In genomic region chr7:100692578-100692961, GRCh38 we compare ENCODE assay signal across 7 cellular contexts. TPM values are rescaled to one million over a fixed set of nuclear protein-coding genes. Genes with fewer than 3 reads are reported as not detected.
DNase-seq lines count a peak whose midpoint lies in the region; ATAC-seq and TF ChIP-seq lines count a peak whose summit lies in the region.

No MANE protein-coding gene starts in this region.

- ATAC-seq in GM18519 (IDR thresholded peaks at IDR 0.05; ENCODE audit: low FRiP score, unreplicated experiment): no peak

- TF ChIP-seq CTCF in HEK293 (tag by site-specific recombination; IDR thresholded peaks at IDR 0.05) (no peak), stomach (IDR thresholded peaks at IDR 0.05) (no peak)

- H3K4me3 ChIP-seq in HEK293 (ENCODE audit: low read depth, low read length) (peak overlapping the region; percentile 56), iPS DF 6.9 (ENCODE audit: low read length) (peak overlapping the region; percentile 88; the same call in 1 of the 2 replicates), stomach (peak overlapping the region; percentile 88 to 98 (median 95))

- H3K9me3 Mint-ChIP-seq in activated CD4-positive, alpha-beta memory T cell treated with anti-CD3 and anti-CD28 coated beads, Interleukin-2, amount 10 ng/mL, durations not matched to agents 7 days and 5 days: no peaks in the 10 kb centered on the region

- DNase-seq in activated CD4-positive, alpha-beta memory T cell treated with anti-CD3 and anti-CD28 coated beads, Interleukin-2, amount 10 ng/mL, durations not matched to agents 7 days and 5 days: no peak
- no peak for DNase-seq in iPS DF 6.9 (ENCODE audit: low read depth, low spot score)
- DNase-seq in stomach: no peak
- DNase-seq in NOMO-1 treated with dmso at 0.1 percent for 144 hours (lab: John Stamatoyannopoulos, UW; ENCODE audit: unreplicated experiment): no peak
- no peak for DNase-seq in mucosa of gallbladder (ENCODE audit: low spot score)

- TF ChIP-seq EP300 in stomach (IDR thresholded peaks at IDR 0.05): no peak

- H3K27ac Mint-ChIP-seq in activated CD4-positive, alpha-beta memory T cell treated with anti-CD3 and anti-CD28 coated beads, Interleukin-2, amount 10 ng/mL, durations not matched to agents 7 days and 5 days: peak overlapping the region; percentile 21

- H3K4me1 Mint-ChIP-seq in activated CD4-positive, alpha-beta memory T cell treated with anti-CD3 and anti-CD28 coated beads, Interleukin-2, amount 10 ng/mL, durations not matched to agents 7 days and 5 days: peaks cover 37% of the 10 kb centered on the region

- no peak for TF ChIP-seq POLR2A in stomach (IDR thresholded peaks at IDR 0.05)

- H3K4me1 ChIP-seq in HEK293 (ENCODE audit: control insufficient read depth, insufficient read depth, low read length) (peaks cover 2% of the 10 kb centered on the region; the same call in 1 of the 2 replicates), iPS DF 6.9 (ENCODE audit: control insufficient read depth, insufficient read depth, low read length) (0 out of 2 replicates have a peak, but pooled peaks cover 2% of the 10 kb centered on the region), stomach (peaks cover 37 to 66% (median 61%) of the 10 kb centered on the region in 4 donors)

- POLR2A ChIA-PET in HEK293 (lab: Yijun Ruan, JAX): interaction anchor here (0.7 to 2.8 kb wide), 8 partner anchors 10 to 197 kb away, joined by 3 to 18 read pairs (median 5); partner anchors contain the start of genes FBXO24, LRCH4, POP7 and UFSP1
- POLR2A ChIA-PET in activated CD4-positive, alpha-beta memory T cell treated with anti-CD3 and anti-CD28 coated beads, Interleukin-2, amount 10 ng/mL, durations not matched to agents 7 days and 5 days (lab: Charles Lee): interaction anchor here (0.8 to 7.3 kb wide), 13 partner anchors 11 to 154 kb away, joined by 3 to 51 read pairs (median 5); partner anchors contain the start of genes AGFG2, FBXO24, LRCH4 and MOSPD3

- H3K4me3 Mint-ChIP-seq in activated CD4-positive, alpha-beta memory T cell treated with anti-CD3 and anti-CD28 coated beads, Interleukin-2, amount 10 ng/mL, durations not matched to agents 7 days and 5 days: peak overlapping the region; percentile 96

- H3K9me3 ChIP-seq in HEK293 (ENCODE audit: control insufficient read depth, insufficient read depth, low read depth, low read length) (no peaks in the 10 kb centered on the region), iPS DF 6.9 (ENCODE audit: control insufficient read depth, insufficient read depth, low read length) (no peaks in the 10 kb centered on the region), stomach (no peaks in the 10 kb centered on the region)

- CTCF ChIA-PET in HEK293 (lab: Yijun Ruan, JAX): interaction anchor here (0.5 to 5.5 kb wide), 29 partner anchors 9 to 404 kb away, joined by 3 to 77 read pairs (median 4); partner anchors contain the start of genes FBXO24, LRCH4, MOSPD3 and POP7
- CTCF ChIA-PET in activated CD4-positive, alpha-beta memory T cell treated with anti-CD3 and anti-CD28 coated beads, Interleukin-2, amount 10 ng/mL, durations not matched to agents 7 days and 5 days (lab: Charles Lee): interaction anchor here (0.9 to 8.2 kb wide), 15 partner anchors 9 to 263 kb away, joined by 3 to 90 read pairs (median 12); partner anchors contain the start of genes FBXO24, LRCH4, MEPCE and MOSPD3

- WGBS in iPS DF 6.9 (ENCODE audit: insufficient coverage, insufficient read length): no CpG with 5 or more reads among the region's 6 CpGs
- whole genome bisulfite sequencing in stomach, 5 donors: 45 to 54% (median 52%) methylated on average over 6 of the region's 6 CpGs

- peaks cover 17% of the 10 kb centered on the region for H3K27me3 Mint-ChIP-seq in activated CD4-positive, alpha-beta memory T cell treated with anti-CD3 and anti-CD28 coated beads, Interleukin-2, amount 10 ng/mL, durations not matched to agents 7 days and 5 days

- H3K27me3 ChIP-seq in iPS DF 6.9 (ENCODE audit: control insufficient read depth, insufficient read depth, low read length) (no peaks in the 10 kb centered on the region), stomach (no peaks in the 10 kb centered on the region)

- H3K36me3 ChIP-seq in HEK293 (ENCODE audit: control insufficient read depth in 2 of 2, insufficient read depth in 1 of 2, low read length in 2 of 2): peaks cover 0 to 28% of the 10 kb centered on the region in 2 experiments; a peak in 2 of 3 replicates
- peaks cover 12% of the 10 kb centered on the region for H3K36me3 ChIP-seq in iPS DF 6.9 (ENCODE audit: control insufficient read depth, insufficient read depth, low read length)
- peaks cover 10 to 25% (median 22%) of the 10 kb centered on the region in 4 donors for H3K36me3 ChIP-seq in stomach

- intact Hi-C loops in stomach (cut with DNase I; ENCODE audit: low total_unique reads): no loop called here

- H3K27ac ChIP-seq in HEK293 (ENCODE audit: extremely low read depth, low read depth, low read length) (no peak overlapping the region; the same call in 1 of the 2 replicates), iPS DF 6.9 (ENCODE audit: low read length) (no peak overlapping the region), stomach (peak overlapping the region in 3 of 5 donors; percentile 77 to 90 (median 87))

- H3K36me3 Mint-ChIP-seq in activated CD4-positive, alpha-beta memory T cell treated with anti-CD3 and anti-CD28 coated beads, Interleukin-2, amount 10 ng/mL, durations not matched to agents 7 days and 5 days (ENCODE audit: low read depth): peaks cover 26% of the 10 kb centered on the region

TF ChIP-seq in HEK293, 187 proteins besides CTCF, POLR2A, EP300 and RAD21 (continues in another document):
- TF ChIP-seq ZIC2 (tag by site-specific recombination; IDR thresholded peaks at IDR 0.05): no peak
- no peak for TF ChIP-seq SP3 (tag by site-specific recombination; IDR thresholded peaks at IDR 0.05)
- TF ChIP-seq ZNF19 (tag by site-specific recombination; IDR thresholded peaks at IDR 0.05; ENCODE audit: low read depth): no peak
- TF ChIP-seq ZNF157 (tag by site-specific recombination; IDR thresholded peaks at IDR 0.05): no peak
- no peak for TF ChIP-seq ZNF274 (IDR thresholded peaks at IDR 0.05; ENCODE audit: low read length)
- TF ChIP-seq ZNF274 (tag by site-specific recombination; IDR thresholded peaks at IDR 0.05; ENCODE audit: borderline replicate concordance): no peak
- no peak for TF ChIP-seq ZNF10 (tag by site-specific recombination; IDR thresholded peaks at IDR 0.05)
- TF ChIP-seq ZNF354C (tag by site-specific recombination; IDR thresholded peaks at IDR 0.05; ENCODE audit: borderline replicate concordance, low read depth): no peak
- TF ChIP-seq, protein P1, sequence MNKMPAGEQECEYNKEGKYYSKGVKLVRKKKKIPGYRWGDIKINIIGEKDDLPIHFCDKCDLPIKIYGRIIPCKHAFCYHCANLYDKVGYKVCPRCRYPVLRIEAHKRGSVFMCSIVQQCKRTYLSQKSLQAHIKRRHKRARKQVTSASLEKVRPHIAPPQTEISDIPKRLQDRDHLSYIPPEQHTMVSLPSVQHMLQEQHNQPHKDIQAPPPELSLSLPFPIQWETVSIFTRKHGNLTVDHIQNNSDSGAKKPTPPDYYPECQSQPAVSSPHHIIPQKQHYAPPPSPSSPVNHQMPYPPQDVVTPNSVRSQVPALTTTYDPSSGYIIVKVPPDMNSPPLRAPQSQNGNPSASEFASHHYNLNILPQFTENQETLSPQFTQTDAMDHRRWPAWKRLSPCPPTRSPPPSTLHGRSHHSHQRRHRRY (tag by site-specific recombination; IDR thresholded peaks at IDR 0.05): no peak
- TF ChIP-seq, protein P2, sequence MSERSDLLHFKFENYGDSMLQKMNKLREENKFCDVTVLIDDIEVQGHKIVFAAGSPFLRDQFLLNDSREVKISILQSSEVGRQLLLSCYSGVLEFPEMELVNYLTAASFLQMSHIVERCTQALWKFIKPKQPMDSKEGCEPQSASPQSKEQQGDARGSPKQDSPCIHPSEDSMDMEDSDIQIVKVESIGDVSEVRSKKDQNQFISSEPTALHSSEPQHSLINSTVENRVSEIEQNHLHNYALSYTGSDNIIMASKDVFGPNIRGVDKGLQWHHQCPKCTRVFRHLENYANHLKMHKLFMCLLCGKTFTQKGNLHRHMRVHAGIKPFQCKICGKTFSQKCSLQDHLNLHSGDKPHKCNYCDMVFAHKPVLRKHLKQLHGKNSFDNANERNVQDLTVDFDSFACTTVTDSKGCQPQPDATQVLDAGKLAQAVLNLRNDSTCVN (tag by site-specific recombination; optimal IDR thresholded peaks at IDR 0.05): no peak
- TF ChIP-seq MYNN (tag by site-specific recombination; IDR thresholded peaks at IDR 0.05; ENCODE audit: borderline replicate concordance): no peak
- TF ChIP-seq ZNF677 (tag by site-specific recombination; IDR thresholded peaks at IDR 0.05): no peak
- no peak for TF ChIP-seq ZNF548 (tag by site-specific recombination; IDR thresholded peaks at IDR 0.05)
- no peak for TF ChIP-seq ZNF24 (tag by site-specific recombination; IDR thresholded peaks at IDR 0.05)
- TF ChIP-seq ZNF600 (tag by site-specific recombination; IDR thresholded peaks at IDR 0.05): no peak
- TF ChIP-seq ZNF624 (tag by site-specific recombination; IDR thresholded peaks at IDR 0.05): no peak
- no peak for TF ChIP-seq ZNF248 (tag by site-specific recombination; IDR thresholded peaks at IDR 0.05)

RNA-seq across cellular contexts. Expression of gene GIGYF1, which starts 1.5 kb away (rescaled TPM):
- total RNA-seq in activated CD4-positive, alpha-beta memory T cell treated with anti-CD3 and anti-CD28 coated beads, Interleukin-2, amount 10 ng/mL, durations not matched to agents 7 days and 5 days: 10 to 100 TPM; 43.4 to 47.4 TPM
- total RNA-seq in stomach (100 to 1,000 TPM in 1 of 5 donors, 10 to 100 TPM in 4; 27.9 to 127 (median 87.9) TPM), mucosa of gallbladder (56.2 TPM)
- 10 to 100 TPM; 10.5 to 19.9 (median 19.7) TPM for polyA plus RNA-seq in stomach

RNA-seq across cellular contexts. Expression of gene POP7, which starts 13.4 kb away (rescaled TPM):
- 10 to 100 TPM; 32.5 to 35.2 TPM for total RNA-seq in activated CD4-positive, alpha-beta memory T cell treated with anti-CD3 and anti-CD28 coated beads, Interleukin-2, amount 10 ng/mL, durations not matched to agents 7 days and 5 days
- total RNA-seq in stomach: 10 to 100 TPM in 4 of 5 donors, not detected in 1; 23.3 to 70.1 (median 38.3) TPM
- 10 to 100 TPM; 38.1 to 45.2 (median 39.0) TPM for polyA plus RNA-seq in stomach
- 25.9 TPM for total RNA-seq in mucosa of gallbladder

RNA-seq across cellular contexts. Expression of gene GNB2, which starts 19.0 kb away (rescaled TPM):
- 100 to 1,000 TPM; 263 to 266 TPM for total RNA-seq in activated CD4-positive, alpha-beta memory T cell treated with anti-CD3 and anti-CD28 coated beads, Interleukin-2, amount 10 ng/mL, durations not matched to agents 7 days and 5 days
- total RNA-seq in stomach: 100 to 1,000 TPM in 3 of 5 donors, 10 to 100 TPM in 2; 52.9 to 290 (median 152) TPM
- polyA plus RNA-seq in stomach: 100 to 1,000 TPM; 147 to 219 (median 169) TPM
- 236 TPM for total RNA-seq in mucosa of gallbladder

RNA-seq across cellular contexts. Expression of gene EPO, which starts 27.7 kb away (rescaled TPM):
- not detected for total RNA-seq in activated CD4-positive, alpha-beta memory T cell treated with anti-CD3 and anti-CD28 coated beads, Interleukin-2, amount 10 ng/mL, durations not matched to agents 7 days and 5 days
- total RNA-seq in stomach (not detected), mucosa of gallbladder (not detected)
- polyA plus RNA-seq in stomach: not detected

RNA-seq across cellular contexts. Expression of gene ACTL6B, which starts 36.3 kb away (rescaled TPM):
- total RNA-seq in activated CD4-positive, alpha-beta memory T cell treated with anti-CD3 and anti-CD28 coated beads, Interleukin-2, amount 10 ng/mL, durations not matched to agents 7 days and 5 days: not detected
- total RNA-seq in stomach: under 1 TPM in 2 of 5 donors, not detected in 3; 0.37 to 0.43 TPM
- polyA plus RNA-seq in stomach: 1 to 10 TPM in 2 of 3 donors, under 1 TPM in 1; 0.25 to 1.4 (median 1.2) TPM
- 0.14 TPM for total RNA-seq in mucosa of gallbladder

Comparison
In these comparisons a context has a peak if more than half of its experiments do, and no peak if none do; other contexts are left out.
1. H3K27ac ChIP-seq: peak in stomach (3 of 5); none in HEK293 (single experiment) and iPS DF 6.9 (single experiment).
2. Peak in every context shown above with its lines, with median percentiles within 50 percentile points of each other: H3K4me3 ChIP-seq.